In genomic region chr9:127565231-127565630, GRCh38 we compare ENCODE assay signal across 24 cellular contexts. TPM values are rescaled to one million over a fixed set of nuclear protein-coding genes. Genes with fewer than 3 reads are reported as not detected.
DNase-seq lines count a peak whose midpoint lies in the region; ATAC-seq and TF ChIP-seq lines count a peak whose summit lies in the region.
"Had no signal": no experiment of that assay in that cellular context is flagged by ENCODE, and none has a peak within 500 bp of the region (broad histone marks: within the 10 kb centered on the region; RNA-seq: fewer than 3 reads in every experiment).

No MANE protein-coding gene starts in this region.

- peak overlapping the region in 2 of 3 experiments; percentile 31 to 36 for H3K27ac Mint-ChIP-seq in nephron
- H3K27ac Mint-ChIP-seq: activated CD4-positive, alpha-beta memory T cell treated with anti-CD3 and anti-CD28 coated beads for 36 hours; immature natural killer cell; stimulated activated memory B cell treated with anti-CD40 and anti-IgM and Interleukin-4, amounts not matched to agents 10 μg/mL and 1 μg/mL and 100 μg/mL, for 72 hours had no signal

- intact Hi-C loops in right cardiac atrium (cut with DNase I), result loop anchor here in 3 of 4 donors (5.0 kb wide), 1 partner anchor 43 kb away; no protein-coding TSS in a partner anchor
- intact Hi-C loops in cardiac septum (cut with DNase I), result loop anchor here (5.0 kb wide), 1 partner anchor 113 kb away; the partner anchor contains the start of genes LRSAM1 and RPL12
- intact Hi-C loops in colonic mucosa (cut with DNase I), result no loop called here
- intact Hi-C loops in vagina (cut with DNase I), result no loop called here

- no peak overlapping the region for H3K4me3 ChIP-seq in right cardiac atrium (ENCODE audit: low read length)
- no peak overlapping the region for H3K4me3 ChIP-seq in colonic mucosa
- H3K4me3 ChIP-seq in vagina, result no peak overlapping the region
- H3K4me3 ChIP-seq: adrenal gland, hepatocyte, MG63, prostate gland had no signal

- H3K36me3 Mint-ChIP-seq in nephron (ENCODE audit: low read depth), result peaks cover 5% of the 10 kb centered on the region
- H3K36me3 Mint-ChIP-seq: activated CD4-positive, alpha-beta memory T cell treated with anti-CD3 and anti-CD28 coated beads for 36 hours; immature natural killer cell; stimulated activated memory B cell treated with anti-CD40 and anti-IgM and Interleukin-4, amounts not matched to agents 10 μg/mL and 1 μg/mL and 100 μg/mL, for 72 hours had no signal

- no peak for ATAC-seq in right cardiac atrium
- ATAC-seq in HG03025 (IDR thresholded peaks at IDR 0.05; ENCODE audit: low FRiP score, unreplicated experiment), result no peak
- ATAC-seq: stimulated activated memory B cell treated with anti-CD40 and anti-IgM and Interleukin-4, amounts not matched to agents 10 μg/mL and 1 μg/mL and 100 μg/mL, for 72 hours had no signal

- WGBS in right cardiac atrium, result 91% methylated on average over 11 of the region's 11 CpGs

- no peaks in the 10 kb centered on the region for H3K27me3 Mint-ChIP-seq in nephron (ENCODE audit: low read depth)
- H3K27me3 Mint-ChIP-seq: activated CD4-positive, alpha-beta memory T cell treated with anti-CD3 and anti-CD28 coated beads for 36 hours had no signal

- TF ChIP-seq POLR2A in vagina (IDR thresholded peaks at IDR 0.05), result no peak

- H3K27ac ChIP-seq in right cardiac atrium (ENCODE audit: low read length), result no peak overlapping the region
- H3K27ac ChIP-seq in colonic mucosa, result no peak overlapping the region
- H3K27ac ChIP-seq in vagina, result peak overlapping the region; percentile 97

- H3K9me3 Mint-ChIP-seq in nephron, result no peaks in the 10 kb centered on the region
- H3K9me3 Mint-ChIP-seq: activated CD4-positive, alpha-beta memory T cell treated with anti-CD3 and anti-CD28 coated beads for 36 hours; immature natural killer cell; stimulated activated memory B cell treated with anti-CD40 and anti-IgM and Interleukin-4, amounts not matched to agents 10 μg/mL and 1 μg/mL and 100 μg/mL, for 72 hours had no signal

- peaks cover 20% of the 10 kb centered on the region for H3K4me1 ChIP-seq in right cardiac atrium (ENCODE audit: control insufficient read depth, insufficient read depth, low read length)
- peaks cover 24% of the 10 kb centered on the region for H3K4me1 ChIP-seq in colonic mucosa
- peaks cover 87% of the 10 kb centered on the region for H3K4me1 ChIP-seq in vagina
- H3K4me1 ChIP-seq: BE2C had no signal

- no peak overlapping the region for H3K9ac ChIP-seq in colonic mucosa (ENCODE audit: low read depth in 2 of 2, low read length in 2 of 2)

- H3K9me3 ChIP-seq in right cardiac atrium (ENCODE audit: control insufficient read depth, low read length), result no peaks in the 10 kb centered on the region
- H3K9me3 ChIP-seq in colonic mucosa, result no peaks in the 10 kb centered on the region
- H3K9me3 ChIP-seq in vagina, result no peaks in the 10 kb centered on the region
- H3K9me3 ChIP-seq: adrenal gland, BE2C, MG63, prostate gland had no signal

- TF ChIP-seq CTCF in colonic mucosa (IDR thresholded peaks at IDR 0.05), result no peak
- no peak for TF ChIP-seq CTCF in nephron (IDR thresholded peaks at IDR 0.05; ENCODE audit: unreplicated experiment in 3 of 3)
- TF ChIP-seq CTCF in vagina (IDR thresholded peaks at IDR 0.05), result no peak

- H3K4me3 Mint-ChIP-seq in nephron, result peak overlapping the region in 2 of 3 experiments; percentile 12 to 41
- H3K4me3 Mint-ChIP-seq: activated CD4-positive, alpha-beta memory T cell treated with anti-CD3 and anti-CD28 coated beads for 36 hours; stimulated activated memory B cell treated with anti-CD40 and anti-IgM and Interleukin-4, amounts not matched to agents 10 μg/mL and 1 μg/mL and 100 μg/mL, for 72 hours had no signal

- peak in 2 of 3 donors; percentile 1 to 2 for DNase-seq in right cardiac atrium
- no peak for DNase-seq in cardiac septum (ENCODE audit: low spot score)
- DNase-seq in colonic mucosa, result peak; percentile 61
- DNase-seq in vagina (ENCODE audit: extremely low spot score in 2 of 2), result no peak
- DNase-seq in activated naive CD4-positive, alpha-beta T cell treated with Interleukin-2 at 50 U/mL for 16 hours, result no peak
- DNase-seq in NCI-H1694 treated with DMSO at 0.1 percent for 48 hours (lab: John Stamatoyannopoulos, UW), result no peak
- DNase-seq: activated CD4-positive, alpha-beta memory T cell treated with anti-CD3 and anti-CD28 coated beads for 36 hours; activated gamma-delta T cell; activated T-cell treated with anti-CD3 and anti-CD28 coated beads for 4 hours; adrenal gland; BE2C; dermis blood vessel endothelial cell; EL; foreskin melanocyte; immature natural killer cell; MG63; NCI-H1417 treated with DMSO at 0.1 percent for 48 hours; NCI-H524 treated with DMSO at 0.1 percent for 48 hours; small intestine had no signal

- no peaks in the 10 kb centered on the region for H3K27me3 ChIP-seq in right cardiac atrium (ENCODE audit: control insufficient read depth, insufficient read depth)
- H3K27me3 ChIP-seq in colonic mucosa, result no peaks in the 10 kb centered on the region
- H3K27me3 ChIP-seq in vagina, result no peaks in the 10 kb centered on the region
- H3K27me3 ChIP-seq: adrenal gland, hepatocyte, MG63 had no signal

- peaks cover 45% of the 10 kb centered on the region for H3K4me1 Mint-ChIP-seq in nephron

- H3K36me3 ChIP-seq in colonic mucosa, result no peaks in the 10 kb centered on the region
- H3K36me3 ChIP-seq in vagina, result peaks cover 0 to 23% of the 10 kb centered on the region in 2 donors
- H3K36me3 ChIP-seq: BE2C, prostate gland had no signal

RNA-seq across cellular contexts. Expression of gene STXBP1, which starts 46.8 kb away (rescaled TPM):
- total RNA-seq in right cardiac atrium (10 to 100 TPM; 30.0 to 43.3 (median 41.2) TPM), cardiac septum (46.6 TPM), colonic mucosa (10 to 100 TPM in 1 of 2 donors, 1 to 10 TPM in 1; 8.2 to 15.8 TPM), vagina (56.2 TPM)
- polyA plus RNA-seq in right cardiac atrium, result 19.4 TPM

Comparison
In these comparisons a context has a peak if more than half of its experiments do, and no peak if none do; other contexts are left out.
1. DNase-seq: peak in right cardiac atrium (2 of 3) and colonic mucosa (single experiment); none in cardiac septum (single experiment), vagina (0 of 2), activated naive CD4-positive, alpha-beta T cell treated with Interleukin-2 at 50 U/mL for 16 hours (single experiment) and NCI-H1694 treated with DMSO at 0.1 percent for 48 hours (single experiment).
2. intact Hi-C loops: an anchor here in right cardiac atrium (5.0 kb wide) and cardiac septum (5.0 kb wide); none called in colonic mucosa and vagina.